Comparison of ENCODE assay signal across 27 cellular contexts in genomic region chr2:174643356-174643755, GRCh38.
"Had no signal": no experiment of that assay in that cellular context is flagged by ENCODE, and none has a peak within 500 bp of the region (broad histone marks: within the 10 kb centered on the region; RNA-seq: fewer than 3 reads in every experiment).

No MANE protein-coding gene starts in this region.

- DNase-seq: colonic mucosa; cortex of kidney; dermis blood vessel endothelial cell; dorsolateral prefrontal cortex; effector CD4-positive, alpha-beta T cell; effector CD8-positive, alpha-beta T cell; effector memory CD4-positive, alpha-beta T cell; effector memory CD8-positive, alpha-beta T cell; endodermal cell; erythroblast; esophagus squamous epithelium; foreskin fibroblast; foreskin keratinocyte; foreskin melanocyte; gastrocnemius medialis; glutamatergic neuron; head of caudate nucleus; heart left ventricle; heart right ventricle had no signal

- FAIRE-seq: colon, endometrium, frontal cortex had no signal

- H3K36me3 ChIP-seq: colonic mucosa, esophagus squamous epithelium, gastrocnemius medialis, heart left ventricle had no signal

- H3K4me1 ChIP-seq: colonic mucosa, esophagus squamous epithelium, foreskin keratinocyte, gastrocnemius medialis had no signal

- H3K27ac ChIP-seq: colonic mucosa, coronary artery, dorsolateral prefrontal cortex, epithelial cell of prostate, esophagus muscularis mucosa, esophagus squamous epithelium, foreskin keratinocyte, gastrocnemius medialis, gastroesophageal sphincter, heart left ventricle, heart right ventricle had no signal

- H3K4me3 ChIP-seq: colonic mucosa, coronary artery, dorsolateral prefrontal cortex, esophagus muscularis mucosa, esophagus squamous epithelium, gastrocnemius medialis, gastroesophageal sphincter, heart left ventricle, heart right ventricle had no signal

- ATAC-seq: effector memory CD8-positive, alpha-beta T cell; esophagus mucosa; foreskin keratinocyte; gastrocnemius medialis; gastroesophageal sphincter; heart left ventricle; heart right ventricle had no signal

- H3K9me3 ChIP-seq: colonic mucosa, esophagus muscularis mucosa, esophagus squamous epithelium, gastrocnemius medialis, gastroesophageal sphincter had no signal

- H3K27me3 ChIP-seq: colonic mucosa, dorsolateral prefrontal cortex, esophagus muscularis mucosa, esophagus squamous epithelium, foreskin keratinocyte, gastrocnemius medialis, gastroesophageal sphincter, heart left ventricle, heart right ventricle had no signal
